In the genomic region with DNA sequence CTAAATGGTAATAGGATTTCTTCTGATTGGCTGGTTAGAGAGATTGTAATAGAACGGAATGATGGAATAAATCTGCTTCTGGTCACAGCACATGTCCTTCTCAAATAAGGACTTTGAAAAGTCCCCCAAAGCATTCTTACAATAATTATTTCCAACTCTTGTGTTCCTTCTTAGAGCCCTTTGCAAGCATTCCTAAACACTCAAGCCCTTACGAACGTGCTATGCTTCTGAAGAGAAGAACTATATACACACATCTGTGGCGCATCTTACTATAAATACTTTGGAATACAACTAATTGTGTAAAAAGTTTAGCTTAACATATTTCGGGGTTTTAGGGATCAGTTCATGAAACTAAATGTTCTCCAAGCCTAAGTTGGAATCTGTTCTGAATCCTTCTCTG, we compare ENCODE assay signal across 2 cellular contexts.
TF ChIP-seq lines count a peak whose summit lies in the region.

No MANE protein-coding gene starts in this region.

TF ChIP-seq in liver, 16 proteins besides CTCF, POLR2A, EP300 and RAD21:
- TF ChIP-seq, protein P1, sequence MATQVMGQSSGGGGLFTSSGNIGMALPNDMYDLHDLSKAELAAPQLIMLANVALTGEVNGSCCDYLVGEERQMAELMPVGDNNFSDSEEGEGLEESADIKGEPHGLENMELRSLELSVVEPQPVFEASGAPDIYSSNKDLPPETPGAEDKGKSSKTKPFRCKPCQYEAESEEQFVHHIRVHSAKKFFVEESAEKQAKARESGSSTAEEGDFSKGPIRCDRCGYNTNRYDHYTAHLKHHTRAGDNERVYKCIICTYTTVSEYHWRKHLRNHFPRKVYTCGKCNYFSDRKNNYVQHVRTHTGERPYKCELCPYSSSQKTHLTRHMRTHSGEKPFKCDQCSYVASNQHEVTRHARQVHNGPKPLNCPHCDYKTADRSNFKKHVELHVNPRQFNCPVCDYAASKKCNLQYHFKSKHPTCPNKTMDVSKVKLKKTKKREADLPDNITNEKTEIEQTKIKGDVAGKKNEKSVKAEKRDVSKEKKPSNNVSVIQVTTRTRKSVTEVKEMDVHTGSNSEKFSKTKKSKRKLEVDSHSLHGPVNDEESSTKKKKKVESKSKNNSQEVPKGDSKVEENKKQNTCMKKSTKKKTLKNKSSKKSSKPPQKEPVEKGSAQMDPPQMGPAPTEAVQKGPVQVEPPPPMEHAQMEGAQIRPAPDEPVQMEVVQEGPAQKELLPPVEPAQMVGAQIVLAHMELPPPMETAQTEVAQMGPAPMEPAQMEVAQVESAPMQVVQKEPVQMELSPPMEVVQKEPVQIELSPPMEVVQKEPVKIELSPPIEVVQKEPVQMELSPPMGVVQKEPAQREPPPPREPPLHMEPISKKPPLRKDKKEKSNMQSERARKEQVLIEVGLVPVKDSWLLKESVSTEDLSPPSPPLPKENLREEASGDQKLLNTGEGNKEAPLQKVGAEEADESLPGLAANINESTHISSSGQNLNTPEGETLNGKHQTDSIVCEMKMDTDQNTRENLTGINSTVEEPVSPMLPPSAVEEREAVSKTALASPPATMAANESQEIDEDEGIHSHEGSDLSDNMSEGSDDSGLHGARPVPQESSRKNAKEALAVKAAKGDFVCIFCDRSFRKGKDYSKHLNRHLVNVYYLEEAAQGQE (IDR thresholded peaks at IDR 0.05), result no peak

TF ChIP-seq in HepG2, 621 proteins besides CTCF, POLR2A, EP300 and RAD21 (continued from another document):
- TF ChIP-seq, protein P2, sequence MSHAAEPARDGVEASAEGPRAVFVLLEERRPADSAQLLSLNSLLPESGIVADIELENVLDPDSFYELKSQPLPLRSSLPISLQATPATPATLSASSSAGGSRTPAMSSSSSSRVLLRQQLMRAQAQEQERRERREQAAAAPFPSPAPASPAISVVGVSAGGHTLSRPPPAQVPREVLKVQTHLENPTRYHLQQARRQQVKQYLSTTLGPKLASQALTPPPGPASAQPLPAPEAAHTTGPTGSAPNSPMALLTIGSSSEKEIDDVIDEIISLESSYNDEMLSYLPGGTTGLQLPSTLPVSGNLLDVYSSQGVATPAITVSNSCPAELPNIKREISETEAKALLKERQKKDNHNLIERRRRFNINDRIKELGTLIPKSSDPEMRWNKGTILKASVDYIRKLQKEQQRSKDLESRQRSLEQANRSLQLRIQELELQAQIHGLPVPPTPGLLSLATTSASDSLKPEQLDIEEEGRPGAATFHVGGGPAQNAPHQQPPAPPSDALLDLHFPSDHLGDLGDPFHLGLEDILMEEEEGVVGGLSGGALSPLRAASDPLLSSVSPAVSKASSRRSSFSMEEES (CRISPR knock-in tag; IDR thresholded peaks at IDR 0.05), result no peak
- TF ChIP-seq SRSF4 (IDR thresholded peaks at IDR 0.05; ENCODE audit: low read depth, low read length, poor library complexity, severe bottlenecking) (no peak), ZNF841 (CRISPR knock-in tag; IDR thresholded peaks at IDR 0.05; ENCODE audit: borderline replicate concordance) (no peak), ZNF501 (CRISPR knock-in tag; IDR thresholded peaks at IDR 0.05) (no peak), TBX3 (IDR thresholded peaks at IDR 0.05; ENCODE audit: borderline replicate concordance) (no peak)
- TF ChIP-seq, protein P3, sequence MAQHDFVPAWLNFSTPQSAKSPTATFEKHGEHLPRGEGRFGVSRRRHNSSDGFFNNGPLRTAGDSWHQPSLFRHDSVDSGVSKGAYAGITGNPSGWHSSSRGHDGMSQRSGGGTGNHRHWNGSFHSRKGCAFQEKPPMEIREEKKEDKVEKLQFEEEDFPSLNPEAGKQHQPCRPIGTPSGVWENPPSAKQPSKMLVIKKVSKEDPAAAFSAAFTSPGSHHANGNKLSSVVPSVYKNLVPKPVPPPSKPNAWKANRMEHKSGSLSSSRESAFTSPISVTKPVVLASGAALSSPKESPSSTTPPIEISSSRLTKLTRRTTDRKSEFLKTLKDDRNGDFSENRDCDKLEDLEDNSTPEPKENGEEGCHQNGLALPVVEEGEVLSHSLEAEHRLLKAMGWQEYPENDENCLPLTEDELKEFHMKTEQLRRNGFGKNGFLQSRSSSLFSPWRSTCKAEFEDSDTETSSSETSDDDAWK (CRISPR knock-in tag; IDR thresholded peaks at IDR 0.05), result no peak
TF ChIP-seq in HepG2: peak in this region for 0.
